9 cellular contexts compared by ENCODE assay signal in genomic region chr10:93600861-93601773, GRCh38. TPM values are rescaled to one million over a fixed set of nuclear protein-coding genes. Genes with fewer than 3 reads are reported as not detected.
DNase-seq lines count a peak whose midpoint lies in the region; ATAC-seq and TF ChIP-seq lines count a peak whose summit lies in the region.
"Had no signal": no experiment of that assay in that cellular context is flagged by ENCODE, and none has a peak within 500 bp of the region (broad histone marks: within the 10 kb centered on the region; RNA-seq: fewer than 3 reads in every experiment).

Gene RBP4, minus strand, starts transcription at chr10:93601235. Its CDS starts 207 bp downstream, at chr10:93601028.

- H3K27ac ChIP-seq in colonic mucosa = no peak within 1 kb of the TSS
- H3K27ac ChIP-seq: SK-N-MC had no signal

- H3K9me3 ChIP-seq in colonic mucosa = no peaks in the 10 kb centered on the region

- H3K9ac ChIP-seq in colonic mucosa (ENCODE audit: low read depth in 2 of 2, low read length in 2 of 2) = no peak within 1 kb of the TSS

- DNase-seq in LHCN-M2 (ENCODE audit: low read depth) (peak; percentile 5), colonic mucosa (peak; percentile 41), left kidney (ENCODE audit: low read depth, low spot score) (peak; percentile 80)
- DNase-seq: HFFc6 had no signal

- peak within 1 kb of the TSS; percentile 45 for H3K4me3 ChIP-seq in colonic mucosa
- H3K4me3 ChIP-seq: SK-N-MC had no signal

- H3K27me3 ChIP-seq in colonic mucosa = peaks cover 9% of the 10 kb centered on the region

- intact Hi-C loops in colonic mucosa (cut with DNase I) = no loop called here

- no peak for TF ChIP-seq CTCF in colonic mucosa (IDR thresholded peaks at IDR 0.05)
- no peak for TF ChIP-seq CTCF in subcutaneous adipose tissue (IDR thresholded peaks at IDR 0.05; ENCODE audit: low read depth)

- ATAC-seq in GM19455 (IDR thresholded peaks at IDR 0.05; ENCODE audit: unreplicated experiment) (no peak), HG03439 (IDR thresholded peaks at IDR 0.05; ENCODE audit: unreplicated experiment) (no peak), GM21381 (IDR thresholded peaks at IDR 0.05; ENCODE audit: unreplicated experiment) (no peak)

- H3K36me3 ChIP-seq in colonic mucosa = no peaks in the 10 kb centered on the region

- H3K4me1 ChIP-seq in colonic mucosa = no peaks in the 10 kb centered on the region

RNA-seq across cellular contexts. Expression of gene RBP4, which starts in this region (rescaled TPM):
- 0.17 and 0.32 TPM in 2 replicates for total RNA-seq in LHCN-M2 (2014; rRNA removed)
- polyA plus RNA-seq in LHCN-M2 (2012) = 0.56 TPM
- total RNA-seq in colonic mucosa = 10 to 100 TPM in 1 of 2 donors, 1 to 10 TPM in 1; 6.8 to 15.1 TPM
- 1,000 to 10,000 TPM in 3 of 4 donors, 100 to 1,000 TPM in 1; 628 to 1,485 (median 1,176) TPM for total RNA-seq in subcutaneous adipose tissue
- total RNA-seq: HFFc6 had no signal

Comparison
In these comparisons a context has a peak if more than half of its experiments do, and no peak if none do; other contexts are left out.
1. RNA of gene RBP4 (total RNA-seq): 628 to 1,485 TPM in subcutaneous adipose tissue; 6.8 to 15.1 TPM in colonic mucosa and 0.17 to 0.32 TPM in LHCN-M2; every median in the first group is over 10 times any median in the second.
2. Peak in DNase-seq in LHCN-M2; RNA of the gene not detected or under 1 TPM.
3. DNase-seq: peak in every context shown above with its lines; median percentile 80 in left kidney; 41 in colonic mucosa; 5 in LHCN-M2.